Comparison of ENCODE assay signal across 16 cellular contexts in genomic region chr19:30710721-30711120, GRCh38.
DNase-seq lines count a peak whose midpoint lies in the region; ATAC-seq and TF ChIP-seq lines count a peak whose summit lies in the region.
"Had no signal": no experiment of that assay in that cellular context is flagged by ENCODE, and none has a peak within 500 bp of the region (broad histone marks: within the 10 kb centered on the region; RNA-seq: fewer than 3 reads in every experiment).

No MANE protein-coding gene starts in this region.

- no peaks in the 10 kb centered on the region for H3K9me2 ChIP-seq in GM23338 (ENCODE audit: insufficient read depth)

- H4K91ac ChIP-seq in neuronal stem cell (ENCODE audit: low read depth, low read length, poor library complexity): no peak overlapping the region

- H3K4me2 ChIP-seq in GM23338 (no peak overlapping the region), neuronal stem cell (ENCODE audit: insufficient read depth, low read length, poor library complexity, severe bottlenecking) (no peak overlapping the region)

- peaks cover 1% of the 10 kb centered on the region for H3K27me3 Mint-ChIP-seq in GM23338 (ENCODE audit: insufficient read depth, low read depth, poor library complexity)
- peaks cover 4% of the 10 kb centered on the region for H3K27me3 Mint-ChIP-seq in glutamatergic neuron (ENCODE audit: unreplicated experiment)

- no peak overlapping the region for H2AK5ac ChIP-seq in neuronal stem cell (ENCODE audit: low read depth, low read length)

- peak overlapping the region; percentile 70 for H3K18ac ChIP-seq in neuronal stem cell (ENCODE audit: low read length)

- no peaks in the 10 kb centered on the region for H3K9me3 ChIP-seq in neuronal stem cell (replicated peaks in 1 of 2; ENCODE audit: control insufficient read depth in 2 of 2, insufficient read depth in 1 of 2, low read depth in 1 of 2, low read length in 2 of 2)

- no peak overlapping the region for H3K14ac ChIP-seq in neuronal stem cell (ENCODE audit: low read length)

- no peaks in the 10 kb centered on the region for H3K4me1 ChIP-seq in GM23338 (ENCODE audit: insufficient read depth)
- H3K4me1 ChIP-seq in neuronal stem cell (ENCODE audit: control insufficient read depth in 2 of 2, insufficient read depth in 1 of 2, low read depth in 1 of 2, low read length in 2 of 2): peaks cover 0 to 4% of the 10 kb centered on the region in 2 donors

- no peak overlapping the region for H4K8ac ChIP-seq in neuronal stem cell (ENCODE audit: low read depth, low read length)

- H2BK12ac ChIP-seq in neuronal stem cell (ENCODE audit: low read length): no peak overlapping the region

- H3K4me3 ChIP-seq in GM23338 (no peak overlapping the region), neuronal stem cell (ENCODE audit: low read length in 2 of 2) (no peak overlapping the region)

- H3K79me2 ChIP-seq in GM23338 (replicated peaks; ENCODE audit: insufficient read depth): no peaks in the 10 kb centered on the region

- TF ChIP-seq CTCF in GM23338 (conservative IDR thresholded peaks at IDR 0.05; ENCODE audit: low read depth in 2 of 2): no peak
- TF ChIP-seq CTCF in glutamatergic neuron (IDR thresholded peaks at IDR 0.05; ENCODE audit: partially characterized antibody, unreplicated experiment): no peak

- H3K36me3 Mint-ChIP-seq in GM23338 (ENCODE audit: low read depth) (no peaks in the 10 kb centered on the region), glutamatergic neuron (ENCODE audit: unreplicated experiment) (no peaks in the 10 kb centered on the region)
- H3K36me3 Mint-ChIP-seq: CD4-positive, CD25-positive, alpha-beta regulatory T cell had no signal

- H2AFZ ChIP-seq in GM23338 (peak overlapping the region; percentile 86), neuronal stem cell (ENCODE audit: low read length) (no peak overlapping the region)

- no peak overlapping the region for H3K23ac ChIP-seq in neuronal stem cell (ENCODE audit: low read depth, low read length, poor library complexity)

- no peaks in the 10 kb centered on the region for H3K79me1 ChIP-seq in neuronal stem cell (ENCODE audit: low read depth, low read length)

- H3K9me3 Mint-ChIP-seq in GM23338 (no peaks in the 10 kb centered on the region), glutamatergic neuron (ENCODE audit: unreplicated experiment) (peaks cover 6% of the 10 kb centered on the region)

- ATAC-seq in GM23338 (peak; percentile 31; the same call in 1 of the 3 replicates), GM19397 (IDR thresholded peaks at IDR 0.05; ENCODE audit: unreplicated experiment) (no peak)
- ATAC-seq: Panc1, SK-N-SH treated with all-trans-retinoic acid at 6 μM for 48 hours had no signal

- H3K4me3 Mint-ChIP-seq in GM23338 (no peak overlapping the region), glutamatergic neuron (ENCODE audit: unreplicated experiment) (no peak overlapping the region)
- H3K4me3 Mint-ChIP-seq: CD4-positive, CD25-positive, alpha-beta regulatory T cell had no signal

- no peak overlapping the region for H2BK120ac ChIP-seq in neuronal stem cell (ENCODE audit: low read depth, low read length)

- no peak overlapping the region for H2BK15ac ChIP-seq in neuronal stem cell (ENCODE audit: low read length)

- H3K27ac Mint-ChIP-seq in GM23338 (no peak overlapping the region), glutamatergic neuron (ENCODE audit: unreplicated experiment) (peak overlapping the region; percentile 90)
- H3K27ac Mint-ChIP-seq: CD4-positive, CD25-positive, alpha-beta regulatory T cell had no signal

- no peaks in the 10 kb centered on the region for H4K20me1 ChIP-seq in GM23338 (replicated peaks; ENCODE audit: insufficient read depth)

- H3K4ac ChIP-seq in neuronal stem cell (ENCODE audit: low read length): no peak overlapping the region

- no peak overlapping the region for H3K9ac ChIP-seq in neuronal stem cell (ENCODE audit: low read depth, low read length, poor library complexity)

- H3K27me3 ChIP-seq in GM23338 (ENCODE audit: insufficient read depth) (no peaks in the 10 kb centered on the region), neuronal stem cell (ENCODE audit: control insufficient read depth in 3 of 3, insufficient read depth in 3 of 3, low read depth in 1 of 3, low read length in 3 of 3) (peaks cover 0 to 13% (median 0%) of the 10 kb centered on the region in 3 experiments)

- H3K4me1 Mint-ChIP-seq in GM23338 (peaks cover 13% of the 10 kb centered on the region; the same call in 2 of the 3 replicates), glutamatergic neuron (ENCODE audit: low read depth, unreplicated experiment) (peaks cover 28% of the 10 kb centered on the region)
- H3K4me1 Mint-ChIP-seq: CD4-positive, CD25-positive, alpha-beta regulatory T cell had no signal

- WGBS in neuronal stem cell (ENCODE audit: extremely low coverage in 2 of 2, insufficient read length in 2 of 2, insufficient replicate concordance in 1 of 2), 2 donors: no CpG with 5 or more reads among the region's 12 CpGs

- no peak overlapping the region for H2BK5ac ChIP-seq in neuronal stem cell (ENCODE audit: low read length)

- H3K27ac ChIP-seq in GM23338 (ENCODE audit: low read depth): no peak overlapping the region
- no peak overlapping the region for H3K27ac ChIP-seq in neuronal stem cell (replicated peaks; ENCODE audit: low read length)

- H3F3A ChIP-seq in GM23338 (replicated peaks; ENCODE audit: low read depth): no peaks in the 10 kb centered on the region

- no peak for DNase-seq in GM23338 (ENCODE audit: low spot score)
- peak; percentile 79 for DNase-seq in NCI-H82 (lab: John Stamatoyannopoulos, UW)
- no peak for DNase-seq in glutamatergic neuron
- no peak for DNase-seq in neuronal stem cell (ENCODE audit: low spot score)
- DNase-seq in NCI-H1092 treated with DMSO at 0.1 percent for 48 hours (lab: John Stamatoyannopoulos, UW): no peak
- DNase-seq in DMS153 (lab: John Stamatoyannopoulos, UW): no peak
- DNase-seq: CD4-positive, CD25-positive, alpha-beta regulatory T cell; DMS 273 treated with DMSO at 0.1 percent for 48 hours; NCI-H1092; NCI-H2029 treated with DMSO at 0.1 percent for 48 hours; NCI-H226; NCI-H510A treated with DMSO at 0.1 percent for 48 hours; SIG-M5 had no signal

- H3K36me3 ChIP-seq in GM23338 (ENCODE audit: insufficient read depth) (no peaks in the 10 kb centered on the region), neuronal stem cell (replicated peaks in 1 of 2; ENCODE audit: control insufficient read depth in 2 of 2, insufficient read depth in 2 of 2, low read length in 2 of 2) (no peaks in the 10 kb centered on the region)

TF ChIP-seq in GM23338, 12 proteins besides CTCF, POLR2A, EP300 and RAD21 (continues in another document):
- no peak for TF ChIP-seq JUNB (IDR thresholded peaks at IDR 0.05; ENCODE audit: unreplicated experiment)
- no peak for TF ChIP-seq ZNF462 (CRISPR knock-in tag; IDR thresholded peaks at IDR 0.05)
- TF ChIP-seq ZNF331 (CRISPR knock-in tag; IDR thresholded peaks at IDR 0.05; ENCODE audit: low read depth): no peak
